In genomic region chr11:69442807-69443137, GRCh38 we compare ENCODE assay signal across 10 cellular contexts. TPM values are rescaled to one million over a fixed set of nuclear protein-coding genes. Genes with fewer than 3 reads are reported as not detected.
DNase-seq lines count a peak whose midpoint lies in the region; ATAC-seq and TF ChIP-seq lines count a peak whose summit lies in the region.
"Had no signal": no experiment of that assay in that cellular context is flagged by ENCODE, and none has a peak within 500 bp of the region (broad histone marks: within the 10 kb centered on the region; RNA-seq: fewer than 3 reads in every experiment).

No MANE protein-coding gene starts in this region.

- no peaks in the 10 kb centered on the region for H3K36me3 Mint-ChIP-seq in activated T-helper 1 cell treated with anti-CD3 and anti-CD28 coated beads, Interleukin-12 subunit alpha, Interleukin-12 subunit beta, Interleukin-2, Interleukin-4 antibody, amounts not matched to agents 30 ng/mL and 10 ng/mL and 1 ng/mL, durations not matched to agents 14 hours and 24 hours and 36 hours (ENCODE audit: low read depth)

- intact Hi-C loops in left ventricle myocardium superior (cut with micrococcal nuclease) (no loop called here), sigmoid colon (cut with DNase I) (loop anchor here (5.0 kb wide), 2 partner anchors 145 to 195 kb away; no protein-coding TSS in a partner anchor)
- intact Hi-C loops in activated T-helper 1 cell treated with anti-CD3 and anti-CD28 coated beads, Interleukin-12 subunit alpha, Interleukin-12 subunit beta, Interleukin-2, Interleukin-4 antibody, amounts not matched to agents 30 ng/mL and 10 ng/mL and 1 ng/mL, durations not matched to agents 14 hours and 24 hours and 36 hours (cut with micrococcal nuclease): loop anchor here (1.0 to 2.0 kb wide), 4 partner anchors 104 to 319 kb away; no protein-coding TSS in a partner anchor

- ATAC-seq in SK-N-SH treated with all-trans-retinoic acid at 6 μM for 48 hours (no peak), left ventricle myocardium superior (peak; percentile 8)

- DNase-seq in ELF-1 (ENCODE audit: low read depth, low spot score): peak; percentile 66
- DNase-seq in left ventricle myocardium superior: peak; percentile 61
- no peak for DNase-seq in sigmoid colon
- no peak for DNase-seq in activated T-helper 1 cell treated with anti-CD3 and anti-CD28 coated beads, Interleukin-12 subunit alpha, Interleukin-12 subunit beta, Interleukin-2, Interleukin-4 antibody, amounts not matched to agents 30 ng/mL and 10 ng/mL and 1 ng/mL, durations not matched to agents 14 hours and 24 hours and 36 hours (ENCODE audit: low spot score)
- DNase-seq in NCI-H774 (lab: John Stamatoyannopoulos, UW): no peak
- DNase-seq in cerebellar nuclear complex (lab: John Stamatoyannopoulos, UW): no peak
- DNase-seq in NCI-H510A (lab: John Stamatoyannopoulos, UW): no peak
- DNase-seq: NCI-H1417 treated with DMSO at 0.1 percent for 48 hours had no signal

- H3K4me1 ChIP-seq in sigmoid colon: peaks cover 0 to 29% (median 24%) of the 10 kb centered on the region in 4 donors

- H3K4me3 Mint-ChIP-seq in activated T-helper 1 cell treated with anti-CD3 and anti-CD28 coated beads, Interleukin-12 subunit alpha, Interleukin-12 subunit beta, Interleukin-2, Interleukin-4 antibody, amounts not matched to agents 30 ng/mL and 10 ng/mL and 1 ng/mL, durations not matched to agents 14 hours and 24 hours and 36 hours: no peak overlapping the region

- no peak for TF ChIP-seq POLR2A in sigmoid colon (IDR thresholded peaks at IDR 0.05)

- peaks cover 7% of the 10 kb centered on the region for H3K4me1 Mint-ChIP-seq in activated T-helper 1 cell treated with anti-CD3 and anti-CD28 coated beads, Interleukin-12 subunit alpha, Interleukin-12 subunit beta, Interleukin-2, Interleukin-4 antibody, amounts not matched to agents 30 ng/mL and 10 ng/mL and 1 ng/mL, durations not matched to agents 14 hours and 24 hours and 36 hours (ENCODE audit: low read depth)

- no peaks in the 10 kb centered on the region for H3K9me3 ChIP-seq in sigmoid colon

- WGBS in sigmoid colon, 2 donors: 13 to 36% methylated on average over 10 of the region's 10 CpGs

- no peaks in the 10 kb centered on the region for H3K27me3 ChIP-seq in sigmoid colon

- H3K9me3 Mint-ChIP-seq in activated T-helper 1 cell treated with anti-CD3 and anti-CD28 coated beads, Interleukin-12 subunit alpha, Interleukin-12 subunit beta, Interleukin-2, Interleukin-4 antibody, amounts not matched to agents 30 ng/mL and 10 ng/mL and 1 ng/mL, durations not matched to agents 14 hours and 24 hours and 36 hours: no peaks in the 10 kb centered on the region

- no peak for TF ChIP-seq CTCF in sigmoid colon (IDR thresholded peaks at IDR 0.05)

- H3K4me3 ChIP-seq in sigmoid colon: peak overlapping the region in 1 of 4 donors; percentile 47

- peaks cover 4% of the 10 kb centered on the region for H3K27me3 Mint-ChIP-seq in activated T-helper 1 cell treated with anti-CD3 and anti-CD28 coated beads, Interleukin-12 subunit alpha, Interleukin-12 subunit beta, Interleukin-2, Interleukin-4 antibody, amounts not matched to agents 30 ng/mL and 10 ng/mL and 1 ng/mL, durations not matched to agents 14 hours and 24 hours and 36 hours (ENCODE audit: insufficient read depth)

- H3K27ac Mint-ChIP-seq in activated T-helper 1 cell treated with anti-CD3 and anti-CD28 coated beads, Interleukin-12 subunit alpha, Interleukin-12 subunit beta, Interleukin-2, Interleukin-4 antibody, amounts not matched to agents 30 ng/mL and 10 ng/mL and 1 ng/mL, durations not matched to agents 14 hours and 24 hours and 36 hours: no peak overlapping the region

- no peaks in the 10 kb centered on the region for H3K36me3 ChIP-seq in sigmoid colon

- TF ChIP-seq EP300 in sigmoid colon (IDR thresholded peaks at IDR 0.05): no peak

- H3K27ac ChIP-seq in sigmoid colon: peak overlapping the region; percentile 74 to 82 (median 78)

TF ChIP-seq in SK-N-SH treated with all-trans-retinoic acid at 6 μM for 48 hours, 23 proteins besides CTCF, POLR2A, EP300 and RAD21:
- TF ChIP-seq SNAI2 (CRISPR knock-in tag; IDR thresholded peaks at IDR 0.05) (0 out of 2 replicates have a peak, but pooled peaks have one; percentile 52), TCF4 (CRISPR knock-in tag; IDR thresholded peaks at IDR 0.05; ENCODE audit: borderline replicate concordance) (no peak)

RNA-seq across cellular contexts. Expression of gene LINC01488, which starts 38.7 kb away (rescaled TPM):
- total RNA-seq in left ventricle myocardium superior: not detected
- total RNA-seq in sigmoid colon: under 1 TPM in 1 of 4 donors, not detected in 3; 0.36 TPM
- polyA plus RNA-seq in sigmoid colon: not detected
- total RNA-seq in activated T-helper 1 cell treated with anti-CD3 and anti-CD28 coated beads, Interleukin-12 subunit alpha, Interleukin-12 subunit beta, Interleukin-2, Interleukin-4 antibody, amounts not matched to agents 30 ng/mL and 10 ng/mL and 1 ng/mL, durations not matched to agents 14 hours and 24 hours and 36 hours: not detected in 2 replicates
- total RNA-seq: cerebellum had no signal

Comparison
In these comparisons a context has a peak if more than half of its experiments do, and no peak if none do; other contexts are left out.
1. DNase-seq: peak in ELF-1 (single experiment) and left ventricle myocardium superior (single experiment); none in sigmoid colon (single experiment), activated T-helper 1 cell treated with anti-CD3 and anti-CD28 coated beads, Interleukin-12 subunit alpha, Interleukin-12 subunit beta, Interleukin-2, Interleukin-4 antibody, amounts not matched to agents 30 ng/mL and 10 ng/mL and 1 ng/mL, durations not matched to agents 14 hours and 24 hours and 36 hours (single experiment), NCI-H774 (single experiment), cerebellar nuclear complex (0 of 2) and NCI-H510A (single experiment).